ENCODE assay signal across 26 cellular contexts in the genomic region with DNA sequence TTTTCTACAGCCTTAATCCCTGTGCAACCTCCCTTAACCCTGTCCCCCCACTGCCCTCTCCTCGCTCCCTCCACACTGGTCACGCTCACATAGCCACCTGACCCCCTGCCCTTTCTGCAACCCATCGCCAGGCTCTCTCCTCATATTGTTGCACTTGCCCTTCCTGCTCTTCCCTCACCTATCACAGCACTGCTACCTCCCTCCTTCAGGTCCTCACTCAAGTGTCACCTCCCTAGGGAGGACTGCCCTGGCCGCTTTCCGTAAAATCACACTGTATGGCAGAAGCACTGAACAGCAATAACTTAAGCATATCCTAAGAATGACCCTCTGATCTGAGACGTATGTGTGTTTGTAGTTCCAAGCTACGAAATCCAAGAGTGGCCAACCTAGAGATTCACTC.
"Had no signal": no experiment of that assay in that cellular context is flagged by ENCODE, and none has a peak within 500 bp of the region (broad histone marks: within the 10 kb centered on the region; RNA-seq: fewer than 3 reads in every experiment).

No MANE protein-coding gene starts in this region.

- H3K36me3 ChIP-seq: ascending aorta, breast epithelium, cardiac muscle cell had no signal

- H3K27ac ChIP-seq: ascending aorta, breast epithelium, cardiac muscle cell, epithelial cell of prostate had no signal

- H3K4me3 ChIP-seq: ascending aorta, breast epithelium, cardiac muscle cell had no signal

- DNase-seq: activated CD4-positive, alpha-beta memory T cell treated with anti-CD3 and anti-CD28 coated beads for 36 hours; activated CD4-positive, alpha-beta T cell treated with anti-CD3 and anti-CD28 coated beads for 36 hours; activated CD4-positive, alpha-beta T cell treated with anti-CD3 and anti-CD28 coated beads, Interleukin-2, amount 10 ng/mL, durations not matched to agents 24 days and 14 days; activated CD4-positive, CD25-positive, alpha-beta regulatory T cell; activated CD4-positive, CD25-positive, alpha-beta regulatory T cell treated with anti-CD3 and anti-CD28 coated beads, Interleukin-2, amount 50 U/mL, for 72 hours; activated CD8-positive, alpha-beta memory T cell treated with anti-CD3 and anti-CD28 coated beads, Interleukin-2, amount 10 ng/mL, durations not matched to agents 7 days and 5 days; activated CD8-positive, alpha-beta memory T cell treated with anti-CD3 and anti-CD28 coated beads, Interleukin-2, amount 50 U/mL, for 4 hours; activated CD8-positive, alpha-beta T cell treated with anti-CD3 and anti-CD28 coated beads, Interleukin-2, amount 10 ng/mL, durations not matched to agents 7 days and 5 days; activated effector memory CD4-positive, alpha-beta T cell treated with anti-CD3 and anti-CD28 coated beads, Interleukin-2, amount 50 U/mL, for 16 hours; activated naive CD4-positive, alpha-beta T cell treated with anti-CD3 and anti-CD28 coated beads, Interleukin-2, amount 10 ng/mL, durations not matched to agents 7 days and 5 days; activated naive CD8-positive, alpha-beta T cell treated with anti-CD3 and anti-CD28 coated beads, Interleukin-2, amount 10 ng/mL, durations not matched to agents 7 days and 5 days; activated T-cell treated with anti-CD3 and anti-CD28 coated beads, Interleukin-2, amount 50 U/mL, for 1 hour; activated T-cell treated with anti-CD3 and anti-CD28 coated beads, Interleukin-2, amount 50 U/mL, for 48 hours; cortex of kidney; effector CD8-positive, alpha-beta T cell; foreskin fibroblast; head of caudate nucleus; T-helper 2 cell had no signal

- ATAC-seq: activated CD4-positive, alpha-beta T cell treated with anti-CD3 and anti-CD28 coated beads for 36 hours; activated CD8-positive, alpha-beta memory T cell treated with anti-CD3 and anti-CD28 coated beads, Interleukin-2, amount 10 ng/mL, durations not matched to agents 7 days and 5 days; activated CD8-positive, alpha-beta T cell treated with anti-CD3 and anti-CD28 coated beads, Interleukin-2, amount 10 ng/mL, durations not matched to agents 7 days and 5 days; activated naive CD4-positive, alpha-beta T cell treated with anti-CD3 and anti-CD28 coated beads, Interleukin-2, amount 50 U/mL, for 72 hours had no signal

- H3K36me3 Mint-ChIP-seq: activated CD4-positive, alpha-beta memory T cell treated with anti-CD3 and anti-CD28 coated beads for 36 hours; activated CD8-positive, alpha-beta memory T cell treated with anti-CD3 and anti-CD28 coated beads, Interleukin-2, amount 10 ng/mL, durations not matched to agents 7 days and 5 days; activated naive CD4-positive, alpha-beta T cell treated with anti-CD3 and anti-CD28 coated beads, Interleukin-2, amount 10 ng/mL, durations not matched to agents 7 days and 5 days; activated naive CD4-positive, alpha-beta T cell treated with anti-CD3 and anti-CD28 coated beads, Interleukin-2, amount 50 U/mL, for 72 hours; activated naive CD8-positive, alpha-beta T cell treated with anti-CD3 and anti-CD28 coated beads, Interleukin-2, amount 10 ng/mL, durations not matched to agents 7 days and 5 days; brain had no signal

- H3K4me3 Mint-ChIP-seq: activated CD4-positive, alpha-beta memory T cell treated with anti-CD3 and anti-CD28 coated beads for 36 hours; activated CD4-positive, alpha-beta T cell treated with anti-CD3 and anti-CD28 coated beads for 36 hours; activated CD4-positive, alpha-beta T cell treated with anti-CD3 and anti-CD28 coated beads, Interleukin-2, amount 10 ng/mL, durations not matched to agents 24 days and 14 days; activated CD8-positive, alpha-beta memory T cell treated with anti-CD3 and anti-CD28 coated beads, Interleukin-2, amount 10 ng/mL, durations not matched to agents 7 days and 5 days; activated CD8-positive, alpha-beta T cell treated with anti-CD3 and anti-CD28 coated beads, Interleukin-2, amount 10 ng/mL, durations not matched to agents 7 days and 5 days; activated naive CD4-positive, alpha-beta T cell treated with anti-CD3 and anti-CD28 coated beads, Interleukin-2, amount 10 ng/mL, durations not matched to agents 7 days and 5 days; activated naive CD8-positive, alpha-beta T cell treated with anti-CD3 and anti-CD28 coated beads, Interleukin-2, amount 10 ng/mL, durations not matched to agents 7 days and 5 days; activated T-helper 1 cell treated with anti-CD3 and anti-CD28 coated beads, Interleukin-12 subunit alpha, Interleukin-12 subunit beta, Interleukin-2, Interleukin-4 antibody, amounts not matched to agents 30 ng/mL and 10 ng/mL and 1 ng/mL, durations not matched to agents 14 hours and 24 hours and 36 hours; brain had no signal

- H3K9me3 ChIP-seq: ascending aorta, breast epithelium had no signal

- H3K27ac Mint-ChIP-seq: activated CD4-positive, alpha-beta memory T cell treated with anti-CD3 and anti-CD28 coated beads for 36 hours; activated CD4-positive, alpha-beta T cell treated with anti-CD3 and anti-CD28 coated beads for 36 hours; activated CD4-positive, alpha-beta T cell treated with anti-CD3 and anti-CD28 coated beads, Interleukin-2, amount 10 ng/mL, durations not matched to agents 24 days and 14 days; activated CD8-positive, alpha-beta memory T cell treated with anti-CD3 and anti-CD28 coated beads, Interleukin-2, amount 10 ng/mL, durations not matched to agents 7 days and 5 days; activated CD8-positive, alpha-beta T cell treated with anti-CD3 and anti-CD28 coated beads, Interleukin-2, amount 10 ng/mL, durations not matched to agents 7 days and 5 days; activated naive CD4-positive, alpha-beta T cell treated with anti-CD3 and anti-CD28 coated beads, Interleukin-2, amount 10 ng/mL, durations not matched to agents 7 days and 5 days; activated naive CD4-positive, alpha-beta T cell treated with anti-CD3 and anti-CD28 coated beads, Interleukin-2, amount 50 U/mL, for 72 hours; activated naive CD8-positive, alpha-beta T cell treated with anti-CD3 and anti-CD28 coated beads, Interleukin-2, amount 10 ng/mL, durations not matched to agents 7 days and 5 days; activated T-helper 1 cell treated with anti-CD3 and anti-CD28 coated beads, Interleukin-12 subunit alpha, Interleukin-12 subunit beta, Interleukin-2, Interleukin-4 antibody, amounts not matched to agents 30 ng/mL and 10 ng/mL and 1 ng/mL, durations not matched to agents 14 hours and 24 hours and 36 hours; activated T-helper 2 cell treated with anti-CD3 and anti-CD28 coated beads, Interferon-gamma antibody, Interleukin-2, Interleukin-4, amounts not matched to agents 10 μg/mL and 5 μg/mL and 100 μg/mL, durations not matched to agents 14 hours and 24 hours and 36 hours had no signal

- H3K4me1 ChIP-seq: ascending aorta, breast epithelium had no signal

- H3K27me3 Mint-ChIP-seq: activated CD4-positive, alpha-beta memory T cell treated with anti-CD3 and anti-CD28 coated beads for 36 hours; activated CD4-positive, alpha-beta T cell treated with anti-CD3 and anti-CD28 coated beads for 36 hours; activated naive CD4-positive, alpha-beta T cell treated with anti-CD3 and anti-CD28 coated beads, Interleukin-2, amount 10 ng/mL, durations not matched to agents 7 days and 5 days had no signal

- H3K9me3 Mint-ChIP-seq: activated CD4-positive, alpha-beta memory T cell treated with anti-CD3 and anti-CD28 coated beads for 36 hours; activated CD4-positive, alpha-beta T cell treated with anti-CD3 and anti-CD28 coated beads, Interleukin-2, amount 10 ng/mL, durations not matched to agents 24 days and 14 days; activated naive CD4-positive, alpha-beta T cell treated with anti-CD3 and anti-CD28 coated beads, Interleukin-2, amount 10 ng/mL, durations not matched to agents 7 days and 5 days; activated naive CD4-positive, alpha-beta T cell treated with anti-CD3 and anti-CD28 coated beads, Interleukin-2, amount 50 U/mL, for 72 hours; activated T-helper 1 cell treated with anti-CD3 and anti-CD28 coated beads, Interleukin-12 subunit alpha, Interleukin-12 subunit beta, Interleukin-2, Interleukin-4 antibody, amounts not matched to agents 30 ng/mL and 10 ng/mL and 1 ng/mL, durations not matched to agents 14 hours and 24 hours and 36 hours; activated T-helper 2 cell treated with anti-CD3 and anti-CD28 coated beads, Interferon-gamma antibody, Interleukin-2, Interleukin-4, amounts not matched to agents 10 μg/mL and 5 μg/mL and 100 μg/mL, durations not matched to agents 14 hours and 24 hours and 36 hours had no signal

- H3K27me3 ChIP-seq: ascending aorta, breast epithelium, cardiac muscle cell had no signal
